ENCODE assay signal across 19 cellular contexts in the genomic region with DNA sequence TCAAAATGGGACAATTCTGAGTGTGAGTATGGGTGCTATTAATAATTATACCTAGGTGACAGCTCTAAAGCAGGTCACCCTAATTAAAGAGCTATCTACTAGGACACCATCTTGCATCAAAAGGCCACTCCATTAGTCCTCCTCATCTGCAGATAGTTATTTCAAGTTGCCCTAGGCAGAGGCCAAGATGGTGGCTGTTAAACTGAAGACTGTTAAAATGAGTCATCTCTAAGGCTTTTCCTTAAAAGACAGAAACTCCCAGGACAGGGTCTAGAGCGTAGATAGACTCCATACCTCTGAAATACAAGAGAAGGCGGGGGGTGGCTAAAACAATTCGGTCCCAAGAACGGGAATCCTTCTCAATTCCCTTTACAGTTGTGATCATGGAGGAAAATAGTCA. TPM values are rescaled to one million over a fixed set of nuclear protein-coding genes. Genes with fewer than 3 reads are reported as not detected.
DNase-seq lines count a peak whose midpoint lies in the region; ATAC-seq, FAIRE-seq and TF ChIP-seq lines count a peak whose summit lies in the region.
"Had no signal": no experiment of that assay in that cellular context is flagged by ENCODE, and none has a peak within 500 bp of the region (broad histone marks: within the 10 kb centered on the region; RNA-seq: fewer than 3 reads in every experiment).

No MANE protein-coding gene starts in this region.

- H3K4me3 ChIP-seq in astrocyte (ENCODE audit: insufficient read depth, low read depth, low read length) (no peak overlapping the region), mesendoderm (ENCODE audit: low read length) (no peak overlapping the region), GM23338 (no peak overlapping the region)

- H3K27me3 Mint-ChIP-seq in astrocyte (ENCODE audit: low read depth, unreplicated experiment) (no peaks in the 10 kb centered on the region), GM23338 (ENCODE audit: insufficient read depth, low read depth, poor library complexity) (peaks cover 16% of the 10 kb centered on the region)

- no peak overlapping the region for H2AFZ ChIP-seq in astrocyte (ENCODE audit: low read depth, low read length)
- no peak overlapping the region for H2AFZ ChIP-seq in GM23338

- no peaks in the 10 kb centered on the region for H3K9me3 ChIP-seq in astrocyte (ENCODE audit: insufficient read depth, low read depth, low read length)

- H3K56ac ChIP-seq in mesendoderm (ENCODE audit: low read length): no peak overlapping the region

- no peak for ATAC-seq in GM23338

- H3K27ac ChIP-seq in astrocyte (ENCODE audit: low read depth, low read length) (no peak overlapping the region), mesendoderm (ENCODE audit: low read depth, low read length) (no peak overlapping the region), GM23338 (ENCODE audit: low read depth) (no peak overlapping the region)

- H3K4me2 ChIP-seq in astrocyte (ENCODE audit: low read length) (no peak overlapping the region), mesendoderm (ENCODE audit: low read length) (no peak overlapping the region), GM23338 (no peak overlapping the region)

- TF ChIP-seq CTCF in astrocyte (IDR thresholded peaks at IDR 0.05; ENCODE audit: insufficient read depth, low read depth, low read length) (no peak), GM23338 (conservative IDR thresholded peaks at IDR 0.05; ENCODE audit: low read depth in 2 of 2) (no peak)

- H3K9ac ChIP-seq in astrocyte (ENCODE audit: low read length) (no peak overlapping the region), mesendoderm (ENCODE audit: low read length) (no peak overlapping the region)

- H3F3A ChIP-seq in GM23338 (replicated peaks; ENCODE audit: low read depth): 0 out of 2 replicates have a peak, but pooled peaks cover 4% of the 10 kb centered on the region

- H3K18ac ChIP-seq in mesendoderm (ENCODE audit: low read length): no peak overlapping the region

- no peak overlapping the region for H4K8ac ChIP-seq in mesendoderm (ENCODE audit: low read depth, low read length)

- H2AK5ac ChIP-seq in mesendoderm (ENCODE audit: low read length): no peak overlapping the region

- H3K27me3 ChIP-seq in astrocyte (ENCODE audit: insufficient read depth, low read length) (peaks cover 37% of the 10 kb centered on the region), mesendoderm (ENCODE audit: insufficient read depth, low read length, poor library complexity) (no peaks in the 10 kb centered on the region), GM23338 (ENCODE audit: insufficient read depth) (no peaks in the 10 kb centered on the region)

- H3K36me3 Mint-ChIP-seq in astrocyte (ENCODE audit: low read depth, unreplicated experiment): no peaks in the 10 kb centered on the region
- H3K36me3 Mint-ChIP-seq in GM23338 (ENCODE audit: low read depth): no peaks in the 10 kb centered on the region; the same call in 2 of the 3 replicates
- H3K36me3 Mint-ChIP-seq: CD4-positive, alpha-beta memory T cell had no signal

- H3K23ac ChIP-seq in mesendoderm (ENCODE audit: low read length): no peak overlapping the region

- H2BK15ac ChIP-seq in mesendoderm (replicated peaks; ENCODE audit: low read depth): peak overlapping the region; percentile 57

- H3K4me3 Mint-ChIP-seq in astrocyte (ENCODE audit: unreplicated experiment) (no peak overlapping the region), GM23338 (no peak overlapping the region)
- H3K4me3 Mint-ChIP-seq: CD4-positive, alpha-beta memory T cell had no signal

- no CpG with 5 or more reads among the region's 4 CpGs for WGBS in mesendoderm (ENCODE audit: extremely low coverage, insufficient coverage, low lambda C conversion rate)

- H3K79me2 ChIP-seq in astrocyte (ENCODE audit: insufficient read depth, low read length): peaks cover 1% of the 10 kb centered on the region
- no peaks in the 10 kb centered on the region for H3K79me2 ChIP-seq in mesendoderm (ENCODE audit: control insufficient read depth, insufficient read depth, low read length)
- H3K79me2 ChIP-seq in GM23338 (replicated peaks; ENCODE audit: insufficient read depth): no peaks in the 10 kb centered on the region

- FAIRE-seq in astrocyte (lab: Jason Lieb, UNC): no peak
- FAIRE-seq: G401.6, GM12892, H1 had no signal

- no peak overlapping the region for H2BK5ac ChIP-seq in mesendoderm (ENCODE audit: low read length)

- no peak overlapping the region for H2BK120ac ChIP-seq in mesendoderm (ENCODE audit: low read depth, low read length)

- H4K5ac ChIP-seq in mesendoderm (ENCODE audit: low read length): no peak overlapping the region

- no peaks in the 10 kb centered on the region for H3K79me1 ChIP-seq in mesendoderm (ENCODE audit: low read length)

- no peaks in the 10 kb centered on the region for H4K20me1 ChIP-seq in astrocyte (ENCODE audit: insufficient read depth, low read length)
- H4K20me1 ChIP-seq in GM23338 (replicated peaks; ENCODE audit: insufficient read depth): no peaks in the 10 kb centered on the region

- H3K9me3 Mint-ChIP-seq in astrocyte (ENCODE audit: unreplicated experiment): no peaks in the 10 kb centered on the region
- H3K9me3 Mint-ChIP-seq in GM23338: no peaks in the 10 kb centered on the region

- H3K4me1 Mint-ChIP-seq in astrocyte (ENCODE audit: low read depth, unreplicated experiment) (peaks cover 37% of the 10 kb centered on the region), GM23338 (peaks cover 37% of the 10 kb centered on the region)

- H3K27ac Mint-ChIP-seq in astrocyte (ENCODE audit: unreplicated experiment): peak overlapping the region; percentile 30
- no peak overlapping the region for H3K27ac Mint-ChIP-seq in GM23338
- H3K27ac Mint-ChIP-seq: CD4-positive, alpha-beta memory T cell had no signal

- DNase-seq in EH (ENCODE audit: low read depth) (peak; percentile 55), ELR (ENCODE audit: low read depth) (peak; percentile 28), astrocyte (ENCODE audit: low read depth) (no peak), mesendoderm (peak; percentile 46), DMS79 treated with DMSO at 0.1 percent for 48 hours (lab: John Stamatoyannopoulos, UW) (no peak), NCI-H345 treated with DMSO at 0.1 percent for 48 hours (lab: John Stamatoyannopoulos, UW; ENCODE audit: unreplicated experiment) (no peak), GM23338 (ENCODE audit: low spot score) (no peak)
- DNase-seq: C1 segment of cervical spinal cord; Calu3; CD4-positive, alpha-beta memory T cell; COR-L47; DMS53; DND-41; EL; H7; HCEC 1CT had no signal

- H3K36me3 ChIP-seq in astrocyte (ENCODE audit: insufficient read depth, low read length): no peaks in the 10 kb centered on the region
- H3K36me3 ChIP-seq in mesendoderm (ENCODE audit: control insufficient read depth, insufficient read depth, low read length): no peaks in the 10 kb centered on the region
- H3K36me3 ChIP-seq in GM23338 (ENCODE audit: insufficient read depth): no peaks in the 10 kb centered on the region

- no peak overlapping the region for H3K4ac ChIP-seq in mesendoderm (ENCODE audit: low read depth, low read length)

- H3K4me1 ChIP-seq in astrocyte (ENCODE audit: insufficient read depth, low read length) (peaks cover 4% of the 10 kb centered on the region), mesendoderm (ENCODE audit: control insufficient read depth, low read depth, low read length) (peaks cover 6% of the 10 kb centered on the region), GM23338 (ENCODE audit: insufficient read depth) (peaks cover 21% of the 10 kb centered on the region)

- H3K9me2 ChIP-seq in GM23338 (ENCODE audit: insufficient read depth): 0 out of 2 replicates have a peak, but pooled peaks cover 3% of the 10 kb centered on the region

TF ChIP-seq in GM23338, 12 proteins besides CTCF, POLR2A, EP300 and RAD21 (continues in another document):
- TF ChIP-seq JUNB (IDR thresholded peaks at IDR 0.05; ENCODE audit: unreplicated experiment) (no peak), EZH2phosphoT487 (IDR thresholded peaks at IDR 0.05; ENCODE audit: unreplicated experiment) (no peak), NANOG (IDR thresholded peaks at IDR 0.05; ENCODE audit: borderline replicate concordance) (no peak)
- TF ChIP-seq, protein P1, sequence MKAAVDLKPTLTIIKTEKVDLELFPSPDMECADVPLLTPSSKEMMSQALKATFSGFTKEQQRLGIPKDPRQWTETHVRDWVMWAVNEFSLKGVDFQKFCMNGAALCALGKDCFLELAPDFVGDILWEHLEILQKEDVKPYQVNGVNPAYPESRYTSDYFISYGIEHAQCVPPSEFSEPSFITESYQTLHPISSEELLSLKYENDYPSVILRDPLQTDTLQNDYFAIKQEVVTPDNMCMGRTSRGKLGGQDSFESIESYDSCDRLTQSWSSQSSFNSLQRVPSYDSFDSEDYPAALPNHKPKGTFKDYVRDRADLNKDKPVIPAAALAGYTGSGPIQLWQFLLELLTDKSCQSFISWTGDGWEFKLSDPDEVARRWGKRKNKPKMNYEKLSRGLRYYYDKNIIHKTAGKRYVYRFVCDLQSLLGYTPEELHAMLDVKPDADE (IDR thresholded peaks at IDR 0.05): no peak

RNA-seq across cellular contexts. Expression of gene ZNF697, which starts 4.5 kb away (rescaled TPM):
- 46.1 and 58.4 TPM in 2 replicates for total RNA-seq in astrocyte
- 18.1 TPM for polyA plus RNA-seq in mesendoderm (2013, experiment 1 of 2)
- polyA plus RNA-seq in mesendoderm (2013, experiment 2 of 2): 18.1 TPM
- 30.4 and 32.0 TPM in 2 replicates for total RNA-seq in GM23338 (2014; rRNA removed; shearing (Covaris generic))
- 5.2 and 5.4 TPM in 2 replicates for polyA plus RNA-seq in GM23338 (2016; fragmentation: Nextera tagmentation; extraction: Ambion mirVana)
- polyA plus RNA-seq: CD4-positive, alpha-beta memory T cell had no signal

RNA-seq across cellular contexts. Expression of gene PHGDH, which starts 59.1 kb away (rescaled TPM):
- 371 and 509 TPM in 2 replicates for total RNA-seq in astrocyte
- polyA plus RNA-seq in mesendoderm (2013, experiment 1 of 2): 198 TPM
- polyA plus RNA-seq in mesendoderm (2013, experiment 2 of 2): 198 TPM
- 816 and 885 TPM in 2 replicates for total RNA-seq in GM23338 (2014; rRNA removed; shearing (Covaris generic))
- polyA plus RNA-seq in GM23338 (2016; fragmentation: Nextera tagmentation; extraction: Ambion mirVana): 612 and 652 TPM in 2 replicates

Comparison
In these comparisons a context has a peak if more than half of its experiments do, and no peak if none do; other contexts are left out.
1. DNase-seq: peak in EH (single experiment), ELR (single experiment) and mesendoderm (single experiment); none in astrocyte (single experiment), DMS79 treated with DMSO at 0.1 percent for 48 hours (single experiment), NCI-H345 treated with DMSO at 0.1 percent for 48 hours (single experiment) and GM23338 (single experiment).